ENCODE assay signal across 1 cellular context in genomic region chr6:12265795-12266194, GRCh38.
TF ChIP-seq lines count a peak whose summit lies in the region.

No MANE protein-coding gene starts in this region.

TF ChIP-seq in SK-N-SH treated with all-trans-retinoic acid at 6 μM for 48 hours, 23 proteins besides CTCF, POLR2A, EP300 and RAD21 (continued from another document):
- TF ChIP-seq POU6F1 (CRISPR knock-in tag; IDR thresholded peaks at IDR 0.05; ENCODE audit: borderline replicate concordance, low read depth), result no peak
- TF ChIP-seq CSRNP3 (CRISPR knock-in tag; IDR thresholded peaks at IDR 0.05), result no peak
- TF ChIP-seq BACH2 (CRISPR knock-in tag; IDR thresholded peaks at IDR 0.05; ENCODE audit: borderline replicate concordance), result no peak
- no peak for TF ChIP-seq SNAI2 (CRISPR knock-in tag; IDR thresholded peaks at IDR 0.05)
TF ChIP-seq in SK-N-SH treated with all-trans-retinoic acid at 6 μM for 48 hours: peak in this region for 0.
